21 cellular contexts compared by ENCODE assay signal in genomic region chr3:196918968-196919367, GRCh38. TPM values are rescaled to one million over a fixed set of nuclear protein-coding genes. Genes with fewer than 3 reads are reported as not detected.
DNase-seq lines count a peak whose midpoint lies in the region; ATAC-seq lines count a peak whose summit lies in the region.
"Had no signal": no experiment of that assay in that cellular context is flagged by ENCODE, and none has a peak within 500 bp of the region (broad histone marks: within the 10 kb centered on the region; RNA-seq: fewer than 3 reads in every experiment).

No MANE protein-coding gene starts in this region.

- ATAC-seq in stimulated activated effector memory CD8-positive, alpha-beta T cell treated with anti-CD3 and anti-CD28 coated beads, Interleukin-12 subunit alpha, Interleukin-12 subunit beta, amount 100 ng/mL, for 72 hours, result no peak
- no peak for ATAC-seq in activated CD8-positive, alpha-beta memory T cell treated with anti-CD3 and anti-CD28 coated beads, Interleukin-2, amount 10 ng/mL, durations not matched to agents 7 days and 5 days
- ATAC-seq in HG03521 (IDR thresholded peaks at IDR 0.05; ENCODE audit: unreplicated experiment), result no peak
- ATAC-seq: Panc1 had no signal

- no peaks in the 10 kb centered on the region for H3K27me3 Mint-ChIP-seq in activated CD8-positive, alpha-beta memory T cell treated with anti-CD3 and anti-CD28 coated beads, Interleukin-2, amount 10 ng/mL, durations not matched to agents 7 days and 5 days

- H3K4me1 Mint-ChIP-seq in stimulated activated effector memory CD8-positive, alpha-beta T cell treated with anti-CD3 and anti-CD28 coated beads, Interleukin-12 subunit alpha, Interleukin-12 subunit beta, amount 100 ng/mL, for 72 hours, result no peaks in the 10 kb centered on the region
- no peaks in the 10 kb centered on the region for H3K4me1 Mint-ChIP-seq in activated CD8-positive, alpha-beta memory T cell treated with anti-CD3 and anti-CD28 coated beads, Interleukin-2, amount 10 ng/mL, durations not matched to agents 7 days and 5 days
- H3K4me1 Mint-ChIP-seq: CD8-positive, alpha-beta memory T cell had no signal

- peak overlapping the region; percentile 29 for H3K27ac Mint-ChIP-seq in stimulated activated effector memory CD8-positive, alpha-beta T cell treated with anti-CD3 and anti-CD28 coated beads, Interleukin-12 subunit alpha, Interleukin-12 subunit beta, amount 100 ng/mL, for 72 hours
- H3K27ac Mint-ChIP-seq in activated CD8-positive, alpha-beta memory T cell treated with anti-CD3 and anti-CD28 coated beads, Interleukin-2, amount 10 ng/mL, durations not matched to agents 7 days and 5 days, result no peak overlapping the region

- H3K4me3 Mint-ChIP-seq in stimulated activated effector memory CD8-positive, alpha-beta T cell treated with anti-CD3 and anti-CD28 coated beads, Interleukin-12 subunit alpha, Interleukin-12 subunit beta, amount 100 ng/mL, for 72 hours, result no peak overlapping the region
- no peak overlapping the region for H3K4me3 Mint-ChIP-seq in activated CD8-positive, alpha-beta memory T cell treated with anti-CD3 and anti-CD28 coated beads, Interleukin-2, amount 10 ng/mL, durations not matched to agents 7 days and 5 days
- H3K4me3 Mint-ChIP-seq: CD14-positive monocyte; CD8-positive, alpha-beta memory T cell had no signal

- peaks cover 46% of the 10 kb centered on the region for H3K36me3 Mint-ChIP-seq in stimulated activated effector memory CD8-positive, alpha-beta T cell treated with anti-CD3 and anti-CD28 coated beads, Interleukin-12 subunit alpha, Interleukin-12 subunit beta, amount 100 ng/mL, for 72 hours
- peaks cover 37% of the 10 kb centered on the region for H3K36me3 Mint-ChIP-seq in activated CD8-positive, alpha-beta memory T cell treated with anti-CD3 and anti-CD28 coated beads, Interleukin-2, amount 10 ng/mL, durations not matched to agents 7 days and 5 days

- no peaks in the 10 kb centered on the region for H3K9me3 Mint-ChIP-seq in stimulated activated effector memory CD8-positive, alpha-beta T cell treated with anti-CD3 and anti-CD28 coated beads, Interleukin-12 subunit alpha, Interleukin-12 subunit beta, amount 100 ng/mL, for 72 hours
- peaks cover 2% of the 10 kb centered on the region for H3K9me3 Mint-ChIP-seq in activated CD8-positive, alpha-beta memory T cell treated with anti-CD3 and anti-CD28 coated beads, Interleukin-2, amount 10 ng/mL, durations not matched to agents 7 days and 5 days (ENCODE audit: low read depth)

- CTCF ChIA-PET in activated CD8-positive, alpha-beta memory T cell treated with anti-CD3 and anti-CD28 coated beads, Interleukin-2, amount 10 ng/mL, durations not matched to agents 7 days and 5 days (lab: Charles Lee), result interaction anchor here (0.6 to 0.7 kb wide), 2 partner anchors 24 to 51 kb away, joined by 3 read pairs; partner anchors contain the start of gene SENP5

- DNase-seq in SIG-M5 treated with dmso at 0.1 percent for 504 hours (lab: John Stamatoyannopoulos, UW; ENCODE audit: unreplicated experiment) (peak; percentile 24), SIG-M5 (lab: John Stamatoyannopoulos, UW) (no peak), NCI-H146 (lab: John Stamatoyannopoulos, UW) (peak; percentile 44), NCI-H82 treated with DMSO at 0.1 percent for 48 hours (lab: John Stamatoyannopoulos, UW; ENCODE audit: unreplicated experiment) (peak; percentile 65)
- no peak for DNase-seq in stimulated activated effector memory CD8-positive, alpha-beta T cell treated with anti-CD3 and anti-CD28 coated beads, Interleukin-12 subunit alpha, Interleukin-12 subunit beta, amount 100 ng/mL, for 72 hours (ENCODE audit: low spot score in 2 of 2)
- DNase-seq in activated CD8-positive, alpha-beta memory T cell treated with anti-CD3 and anti-CD28 coated beads, Interleukin-2, amount 10 ng/mL, durations not matched to agents 7 days and 5 days, result no peak
- DNase-seq: BE2C; CD8-positive, alpha-beta memory T cell; HCEC 1CT; NCI-H1092; NCI-H1417 treated with DMSO at 0.1 percent for 48 hours; NCI-H187 treated with DMSO at 0.1 percent for 48 hours; NCI-H2171 treated with DMSO at 0.1 percent for 48 hours; NCI-H345; NCI-H510A treated with DMSO at 0.1 percent for 48 hours; SHP77 had no signal

RNA-seq across cellular contexts. Expression of gene NCBP2, which starts 23.4 kb away (rescaled TPM):
- 10 to 100 TPM; 52.5 to 68.9 TPM for total RNA-seq in activated CD8-positive, alpha-beta memory T cell treated with anti-CD3 and anti-CD28 coated beads, Interleukin-2, amount 10 ng/mL, durations not matched to agents 7 days and 5 days

RNA-seq across cellular contexts. Expression of gene PIGZ, which starts 49.7 kb away (rescaled TPM):
- 1 to 10 TPM; 1.6 to 2.6 TPM for total RNA-seq in activated CD8-positive, alpha-beta memory T cell treated with anti-CD3 and anti-CD28 coated beads, Interleukin-2, amount 10 ng/mL, durations not matched to agents 7 days and 5 days
- total RNA-seq: H1, OCI-LY7 had no signal

RNA-seq across cellular contexts. Expression of gene SENP5, which starts 51.2 kb away (rescaled TPM):
- total RNA-seq in activated CD8-positive, alpha-beta memory T cell treated with anti-CD3 and anti-CD28 coated beads, Interleukin-2, amount 10 ng/mL, durations not matched to agents 7 days and 5 days, result 10 to 100 TPM; 39.8 to 42.0 TPM

Comparison
In these comparisons a context has a peak if more than half of its experiments do, and no peak if none do; other contexts are left out.
1. DNase-seq: peak in SIG-M5 treated with dmso at 0.1 percent for 504 hours (single experiment), NCI-H146 (single experiment) and NCI-H82 treated with DMSO at 0.1 percent for 48 hours (single experiment); none in SIG-M5 (single experiment), stimulated activated effector memory CD8-positive, alpha-beta T cell treated with anti-CD3 and anti-CD28 coated beads, Interleukin-12 subunit alpha, Interleukin-12 subunit beta, amount 100 ng/mL, for 72 hours (0 of 2) and activated CD8-positive, alpha-beta memory T cell treated with anti-CD3 and anti-CD28 coated beads, Interleukin-2, amount 10 ng/mL, durations not matched to agents 7 days and 5 days (single experiment).